ENCODE assay signal across 13 cellular contexts in genomic region chr4:123976285-123976684, GRCh38.
DNase-seq lines count a peak whose midpoint lies in the region; ATAC-seq, FAIRE-seq and TF ChIP-seq lines count a peak whose summit lies in the region.
"Had no signal": no experiment of that assay in that cellular context is flagged by ENCODE, and none has a peak within 500 bp of the region (broad histone marks: within the 10 kb centered on the region; RNA-seq: fewer than 3 reads in every experiment).

No MANE protein-coding gene starts in this region.

- H3K36me3 ChIP-seq in H1 (ENCODE audit: control insufficient read depth in 2 of 4, insufficient read depth in 4 of 4, low read length in 3 of 4) (peaks cover 0 to 6% (median 1%) of the 10 kb centered on the region in 4 experiments; a peak in 3 of 8 replicates), neuron (ENCODE audit: insufficient read depth, low read length) (no peaks in the 10 kb centered on the region), thyroid gland (no peaks in the 10 kb centered on the region), small intestine (ENCODE audit: control insufficient read depth in 2 of 2, insufficient read depth in 2 of 2, low read length in 2 of 2) (no peaks in the 10 kb centered on the region)

- H3K14ac ChIP-seq in H1 (ENCODE audit: insufficient read length), result no peak overlapping the region

- TF ChIP-seq CTCF in H1 (IDR thresholded peaks at IDR 0.05; ENCODE audit: control extremely low read depth in 1 of 3, insufficient read depth in 1 of 3, low read depth in 1 of 3, low read length in 3 of 3), result no peak
- no peak for TF ChIP-seq CTCF in thyroid gland (IDR thresholded peaks at IDR 0.05)

- DNase-seq in NCI-H146 treated with DMSO at 0.1 percent for 48 hours (lab: John Stamatoyannopoulos, UW; ENCODE audit: unreplicated experiment), result peak; percentile 63
- DNase-seq in H1 (ENCODE audit: low read depth in 1 of 2, low spot score in 2 of 2), result no peak
- DNase-seq in thyroid gland, result no peak
- no peak for DNase-seq in NCI-H446 (lab: John Stamatoyannopoulos, UW)
- DNase-seq in small intestine, result no peak
- DNase-seq: activated CD4-positive, alpha-beta T cell treated with anti-CD3 and anti-CD28 coated beads, Interleukin-2, amount 50 U/mL, for 4 hours; amniotic stem cell had no signal

- no peak for TF ChIP-seq RAD21 in H1 (IDR thresholded peaks at IDR 0.05 in 1 of 2, conservative IDR thresholded peaks at IDR 0.05 in 1 of 2; ENCODE audit: low read depth in 2 of 2, low read length in 2 of 2)

- WGBS in H1 (ENCODE audit: extremely low coverage in 1 of 2, insufficient coverage in 1 of 2, insufficient read length in 1 of 2, insufficient replicate concordance in 2 of 2, low coverage in 1 of 2, low lambda C conversion rate in 2 of 2, missing lambda C conversion rate in 1 of 2), 2 experiments, result 34% methylated on average over 7 of the region's 7 CpGs; no CpG with 5 or more reads in 1 of the 2 experiments
- 42 to 47% methylated on average over 7 of the region's 7 CpGs for WGBS in thyroid gland, 2 donors
- WGBS in small intestine, 3 donors, result 56 to 67% (median 56%) methylated on average over 7 of the region's 7 CpGs

- H2AFZ ChIP-seq in H1 (ENCODE audit: low read length) (0 out of 2 replicates have a peak overlapping the region, but pooled peaks have one; percentile 42), neuron (ENCODE audit: low read depth, low read length) (peak overlapping the region; percentile 48)
- H2AFZ ChIP-seq: parathyroid adenoma had no signal

- peaks cover 9% of the 10 kb centered on the region in 2 experiments for H3K9me3 ChIP-seq in H1 (ENCODE audit: insufficient read depth in 2 of 2, low read depth in 1 of 2, low read length in 1 of 2)
- H3K9me3 ChIP-seq in neuron (ENCODE audit: low read length), result no peaks in the 10 kb centered on the region
- H3K9me3 ChIP-seq in thyroid gland, result no peaks in the 10 kb centered on the region
- H3K9me3 ChIP-seq in small intestine (ENCODE audit: control insufficient read depth, low read depth), result no peaks in the 10 kb centered on the region

- H3K4ac ChIP-seq in H1 (replicated peaks; ENCODE audit: insufficient read length, low read depth, low read length), result no peak overlapping the region

- no peak overlapping the region for H2BK12ac ChIP-seq in H1 (ENCODE audit: low read depth, low read length)

- peak overlapping the region in 1 of 4 experiments; percentile 1; a peak in 1 of 8 replicates for H3K4me3 ChIP-seq in H1 (ENCODE audit: extremely low read depth in 1 of 4, insufficient read depth in 2 of 4, low read depth in 3 of 4, low read length in 4 of 4)
- no peak overlapping the region for H3K4me3 ChIP-seq in neuron (ENCODE audit: low read length)
- H3K4me3 ChIP-seq in thyroid gland (replicated peaks in 1 of 3), result no peak overlapping the region
- H3K4me3 ChIP-seq in small intestine (ENCODE audit: low read depth in 1 of 2, low read length in 2 of 2), result no peak overlapping the region

- no peak overlapping the region for H3K9ac ChIP-seq in H1 (replicated peaks in 1 of 4; ENCODE audit: extremely low read depth in 1 of 4, low read depth in 3 of 4, low read length in 3 of 4)
- H3K9ac ChIP-seq: parathyroid adenoma had no signal

- H4K8ac ChIP-seq in H1 (ENCODE audit: extremely low read depth, insufficient read depth, low read length), result no peak overlapping the region

- H3K18ac ChIP-seq in H1 (ENCODE audit: extremely low read depth, low read length), result no peak overlapping the region

- H2BK20ac ChIP-seq in H1 (ENCODE audit: low read length), result no peak overlapping the region

- POLR2A ChIA-PET in H1 (lab: Charles Lee; ENCODE audit: partially characterized antibody), result no interaction called here

- no peaks in the 10 kb centered on the region for H3K23me2 ChIP-seq in H1 (ENCODE audit: low read depth, low read length)

- peak overlapping the region; percentile 68 for H4K5ac ChIP-seq in H1 (ENCODE audit: insufficient read length, low read depth, low read length)

- H2BK15ac ChIP-seq in H1 (ENCODE audit: low read length), result no peak overlapping the region

- H3K23ac ChIP-seq in H1 (ENCODE audit: insufficient read length), result no peak overlapping the region

- CTCF ChIA-PET in H1 (lab: Charles Lee; ENCODE audit: partially characterized antibody), result interaction anchor here (1.0 kb wide), 1 partner anchor 18 kb away, joined by 5 read pairs; no protein-coding TSS in a partner anchor

- no peak for TF ChIP-seq EP300 in H1 (IDR thresholded peaks at IDR 0.05; ENCODE audit: borderline replicate concordance in 1 of 2, low read depth in 2 of 2, low read length in 2 of 2)

- H3K27ac ChIP-seq in H1 (ENCODE audit: low read depth, low read length), result no peak overlapping the region
- no peak overlapping the region for H3K27ac ChIP-seq in thyroid gland
- H3K27ac ChIP-seq in small intestine (ENCODE audit: low read depth in 1 of 2, low read length in 1 of 2), result no peak overlapping the region
- H3K27ac ChIP-seq: parathyroid adenoma, RWPE1 had no signal

- H2BK5ac ChIP-seq in H1 (ENCODE audit: low read depth, low read length), result no peak overlapping the region

- H3K4me1 ChIP-seq in H1 (replicated peaks in 1 of 4; ENCODE audit: control insufficient read depth in 3 of 4, insufficient read depth in 4 of 4, low read length in 3 of 4) (peaks cover 1 to 17% (median 11%) of the 10 kb centered on the region in 4 experiments; a peak in 6 of 7 replicates), neuron (ENCODE audit: insufficient read depth, low read length) (peaks cover 39% of the 10 kb centered on the region), thyroid gland (no peaks in the 10 kb centered on the region), small intestine (ENCODE audit: control insufficient read depth in 2 of 2, insufficient read depth in 1 of 2, low read depth in 1 of 2, low read length in 1 of 2) (no peaks in the 10 kb centered on the region)
- H3K4me1 ChIP-seq: parathyroid adenoma had no signal

- no peak overlapping the region for H2AK5ac ChIP-seq in H1 (ENCODE audit: low read depth, low read length)

- no peak overlapping the region for H2BK120ac ChIP-seq in H1 (replicated peaks; ENCODE audit: low read depth, low read length)

- H3K4me2 ChIP-seq in H1 (ENCODE audit: insufficient read depth in 1 of 2, low read depth in 2 of 2, low read length in 2 of 2), result peak overlapping the region in 1 of 2 experiments; percentile 8; a peak in 1 of 4 replicates

- peak; percentile 19 for FAIRE-seq in H1 (lab: Jason Lieb, UNC)
- FAIRE-seq in small intestine (lab: Jason Lieb, UNC), result no peak
- FAIRE-seq: HepG2 had no signal

- H3K79me2 ChIP-seq in H1 (ENCODE audit: control insufficient read depth in 1 of 2, insufficient read depth in 2 of 2, low read length in 2 of 2), result no peaks in the 10 kb centered on the region
- H3K79me2 ChIP-seq: parathyroid adenoma had no signal

- TF ChIP-seq POLR2A in H1 (IDR thresholded peaks at IDR 0.05; ENCODE audit: control extremely low read depth in 1 of 2, low read depth in 2 of 2, low read length in 2 of 2) (no peak), thyroid gland (IDR thresholded peaks at IDR 0.05) (no peak)

- H3K56ac ChIP-seq in H1 (replicated peaks; ENCODE audit: insufficient read length, low read depth, low read length), result no peak overlapping the region

- ATAC-seq in GM19324 (IDR thresholded peaks at IDR 0.05; ENCODE audit: low FRiP score, unreplicated experiment), result peak; percentile 77
- ATAC-seq in GM21367 (IDR thresholded peaks at IDR 0.05; ENCODE audit: unreplicated experiment), result no peak
- ATAC-seq: HepG2 had no signal

- no peaks in the 10 kb centered on the region for H4K20me1 ChIP-seq in H1 (replicated peaks in 1 of 2; ENCODE audit: control insufficient read depth in 1 of 2, insufficient read depth in 2 of 2, low read length in 2 of 2)

- no peaks in the 10 kb centered on the region for H3K79me1 ChIP-seq in H1 (ENCODE audit: low read depth, low read length)

- intact Hi-C loops in thyroid gland (cut with DNase I), result no loop called here

- H4K91ac ChIP-seq in H1 (replicated peaks; ENCODE audit: insufficient read length, low read length), result no peak overlapping the region

- H3K27me3 ChIP-seq in H1 (replicated peaks in 1 of 4; ENCODE audit: control insufficient read depth in 3 of 4, extremely low read depth in 1 of 4, insufficient read depth in 3 of 4, low read length in 3 of 4), result no peaks in the 10 kb centered on the region
- no peaks in the 10 kb centered on the region for H3K27me3 ChIP-seq in neuron (ENCODE audit: insufficient read depth, low read length)
- no peaks in the 10 kb centered on the region for H3K27me3 ChIP-seq in thyroid gland
- H3K27me3 ChIP-seq in small intestine (ENCODE audit: control insufficient read depth in 2 of 2, insufficient read depth in 2 of 2, low read length in 2 of 2), result no peaks in the 10 kb centered on the region

TF ChIP-seq in H1, 55 proteins besides CTCF, POLR2A, EP300 and RAD21:
- TF ChIP-seq RFX5 (IDR thresholded peaks at IDR 0.05; ENCODE audit: borderline replicate concordance, low read depth, low read length), result no peak
- no peak for TF ChIP-seq RBBP5 (IDR thresholded peaks at IDR 0.05; ENCODE audit: borderline replicate concordance, low read depth, low read length)
- no peak for TF ChIP-seq SP2 (IDR thresholded peaks at IDR 0.05; ENCODE audit: low read length)
- TF ChIP-seq TCF12 (IDR thresholded peaks at IDR 0.05; ENCODE audit: low read depth, low read length), result no peak
- no peak for TF ChIP-seq SIX5 (IDR thresholded peaks at IDR 0.05; ENCODE audit: low read depth, low read length)
- no peak for TF ChIP-seq SUZ12 (IDR thresholded peaks at IDR 0.05; ENCODE audit: low read length)
- TF ChIP-seq KDM4A (IDR thresholded peaks at IDR 0.05; ENCODE audit: low read depth, low read length, severe bottlenecking), result no peak
- no peak for TF ChIP-seq HDAC6 (IDR thresholded peaks at IDR 0.05; ENCODE audit: low read depth, low read length)
- TF ChIP-seq SIN3A (conservative IDR thresholded peaks at IDR 0.05 in 1 of 2, IDR thresholded peaks at IDR 0.05 in 1 of 2; ENCODE audit: low read depth in 1 of 2, low read length in 2 of 2), result no peak
- TF ChIP-seq CHD1 (IDR thresholded peaks at IDR 0.05; ENCODE audit: low read depth, low read length), result no peak
- TF ChIP-seq SP1 (IDR thresholded peaks at IDR 0.05; ENCODE audit: low read depth, low read length), result no peak
- no peak for TF ChIP-seq BRCA1 (IDR thresholded peaks at IDR 0.05; ENCODE audit: low read depth, low read length)
